Comparison of ENCODE assay signal across 1 cellular context in genomic region chr16:17590711-17591654, GRCh38.
TF ChIP-seq lines count a peak whose summit lies in the region.

No MANE protein-coding gene starts in this region.

TF ChIP-seq in K562, 482 proteins besides CTCF, POLR2A, EP300 and RAD21 (continued from another document and continues in another):
- TF ChIP-seq ZNF583 (CRISPR knock-in tag; IDR thresholded peaks at IDR 0.05) = peak; percentile 95
- no peak for TF ChIP-seq HSF4 (CRISPR knock-in tag; IDR thresholded peaks at IDR 0.05; ENCODE audit: borderline replicate concordance)
- TF ChIP-seq ZBTB34 (CRISPR knock-in tag; IDR thresholded peaks at IDR 0.05) = no peak
- no peak for TF ChIP-seq ZNF511 (CRISPR knock-in tag; IDR thresholded peaks at IDR 0.05)
- no peak for TF ChIP-seq NR1H2 (CRISPR knock-in tag; IDR thresholded peaks at IDR 0.05)
- TF ChIP-seq FOXJ3 (CRISPR knock-in tag; IDR thresholded peaks at IDR 0.05) = no peak
- peak; percentile 98 for TF ChIP-seq HIVEP1 (CRISPR knock-in tag; IDR thresholded peaks at IDR 0.05)
- TF ChIP-seq, protein P1, sequence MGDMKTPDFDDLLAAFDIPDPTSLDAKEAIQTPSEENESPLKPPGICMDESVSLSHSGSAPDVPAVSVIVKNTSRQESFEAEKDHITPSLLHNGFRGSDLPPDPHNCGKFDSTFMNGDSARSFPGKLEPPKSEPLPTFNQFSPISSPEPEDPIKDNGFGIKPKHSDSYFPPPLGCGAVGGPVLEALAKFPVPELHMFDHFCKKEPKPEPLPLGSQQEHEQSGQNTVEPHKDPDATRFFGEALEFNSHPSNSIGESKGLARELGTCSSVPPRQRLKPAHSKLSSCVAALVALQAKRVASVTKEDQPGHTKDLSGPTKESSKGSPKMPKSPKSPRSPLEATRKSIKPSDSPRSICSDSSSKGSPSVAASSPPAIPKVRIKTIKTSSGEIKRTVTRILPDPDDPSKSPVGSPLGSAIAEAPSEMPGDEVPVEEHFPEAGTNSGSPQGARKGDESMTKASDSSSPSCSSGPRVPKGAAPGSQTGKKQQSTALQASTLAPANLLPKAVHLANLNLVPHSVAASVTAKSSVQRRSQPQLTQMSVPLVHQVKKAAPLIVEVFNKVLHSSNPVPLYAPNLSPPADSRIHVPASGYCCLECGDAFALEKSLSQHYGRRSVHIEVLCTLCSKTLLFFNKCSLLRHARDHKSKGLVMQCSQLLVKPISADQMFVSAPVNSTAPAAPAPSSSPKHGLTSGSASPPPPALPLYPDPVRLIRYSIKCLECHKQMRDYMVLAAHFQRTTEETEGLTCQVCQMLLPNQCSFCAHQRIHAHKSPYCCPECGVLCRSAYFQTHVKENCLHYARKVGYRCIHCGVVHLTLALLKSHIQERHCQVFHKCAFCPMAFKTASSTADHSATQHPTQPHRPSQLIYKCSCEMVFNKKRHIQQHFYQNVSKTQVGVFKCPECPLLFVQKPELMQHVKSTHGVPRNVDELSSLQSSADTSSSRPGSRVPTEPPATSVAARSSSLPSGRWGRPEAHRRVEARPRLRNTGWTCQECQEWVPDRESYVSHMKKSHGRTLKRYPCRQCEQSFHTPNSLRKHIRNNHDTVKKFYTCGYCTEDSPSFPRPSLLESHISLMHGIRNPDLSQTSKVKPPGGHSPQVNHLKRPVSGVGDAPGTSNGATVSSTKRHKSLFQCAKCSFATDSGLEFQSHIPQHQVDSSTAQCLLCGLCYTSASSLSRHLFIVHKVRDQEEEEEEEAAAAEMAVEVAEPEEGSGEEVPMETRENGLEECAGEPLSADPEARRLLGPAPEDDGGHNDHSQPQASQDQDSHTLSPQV (IDR thresholded peaks at IDR 0.05) = peak; percentile 87
- TF ChIP-seq, protein P2, sequence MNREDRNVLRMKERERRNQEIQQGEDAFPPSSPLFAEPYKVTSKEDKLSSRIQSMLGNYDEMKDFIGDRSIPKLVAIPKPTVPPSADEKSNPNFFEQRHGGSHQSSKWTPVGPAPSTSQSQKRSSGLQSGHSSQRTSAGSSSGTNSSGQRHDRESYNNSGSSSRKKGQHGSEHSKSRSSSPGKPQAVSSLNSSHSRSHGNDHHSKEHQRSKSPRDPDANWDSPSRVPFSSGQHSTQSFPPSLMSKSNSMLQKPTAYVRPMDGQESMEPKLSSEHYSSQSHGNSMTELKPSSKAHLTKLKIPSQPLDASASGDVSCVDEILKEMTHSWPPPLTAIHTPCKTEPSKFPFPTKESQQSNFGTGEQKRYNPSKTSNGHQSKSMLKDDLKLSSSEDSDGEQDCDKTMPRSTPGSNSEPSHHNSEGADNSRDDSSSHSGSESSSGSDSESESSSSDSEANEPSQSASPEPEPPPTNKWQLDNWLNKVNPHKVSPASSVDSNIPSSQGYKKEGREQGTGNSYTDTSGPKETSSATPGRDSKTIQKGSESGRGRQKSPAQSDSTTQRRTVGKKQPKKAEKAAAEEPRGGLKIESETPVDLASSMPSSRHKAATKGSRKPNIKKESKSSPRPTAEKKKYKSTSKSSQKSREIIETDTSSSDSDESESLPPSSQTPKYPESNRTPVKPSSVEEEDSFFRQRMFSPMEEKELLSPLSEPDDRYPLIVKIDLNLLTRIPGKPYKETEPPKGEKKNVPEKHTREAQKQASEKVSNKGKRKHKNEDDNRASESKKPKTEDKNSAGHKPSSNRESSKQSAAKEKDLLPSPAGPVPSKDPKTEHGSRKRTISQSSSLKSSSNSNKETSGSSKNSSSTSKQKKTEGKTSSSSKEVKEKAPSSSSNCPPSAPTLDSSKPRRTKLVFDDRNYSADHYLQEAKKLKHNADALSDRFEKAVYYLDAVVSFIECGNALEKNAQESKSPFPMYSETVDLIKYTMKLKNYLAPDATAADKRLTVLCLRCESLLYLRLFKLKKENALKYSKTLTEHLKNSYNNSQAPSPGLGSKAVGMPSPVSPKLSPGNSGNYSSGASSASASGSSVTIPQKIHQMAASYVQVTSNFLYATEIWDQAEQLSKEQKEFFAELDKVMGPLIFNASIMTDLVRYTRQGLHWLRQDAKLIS (CRISPR knock-in tag; IDR thresholded peaks at IDR 0.05) = no peak
- no peak for TF ChIP-seq DACH1 (IDR thresholded peaks at IDR 0.05; ENCODE audit: partially characterized antibody)
- TF ChIP-seq TRIM24 (IDR thresholded peaks at IDR 0.05) = no peak
- TF ChIP-seq MYBL2 (IDR thresholded peaks at IDR 0.05; ENCODE audit: low read depth) = no peak
- TF ChIP-seq MYBL2 (CRISPR knock-in tag; IDR thresholded peaks at IDR 0.05; ENCODE audit: borderline replicate concordance) = no peak
- peak; percentile 90 for TF ChIP-seq HBP1 (CRISPR knock-in tag; IDR thresholded peaks at IDR 0.05)
- TF ChIP-seq ZNF217 (CRISPR knock-in tag; IDR thresholded peaks at IDR 0.05) = no peak
- peak; percentile 22; the same call in 1 of the 2 replicates for TF ChIP-seq CXXC5 (CRISPR knock-in tag; IDR thresholded peaks at IDR 0.05)
- TF ChIP-seq SRSF9 (IDR thresholded peaks at IDR 0.05; ENCODE audit: borderline replicate concordance, low read depth, low read length) = no peak
- TF ChIP-seq ZNF436 (CRISPR knock-in tag; IDR thresholded peaks at IDR 0.05) = no peak
- TF ChIP-seq MBD1 (CRISPR knock-in tag; IDR thresholded peaks at IDR 0.05) = no peak
- TF ChIP-seq, protein P3, sequence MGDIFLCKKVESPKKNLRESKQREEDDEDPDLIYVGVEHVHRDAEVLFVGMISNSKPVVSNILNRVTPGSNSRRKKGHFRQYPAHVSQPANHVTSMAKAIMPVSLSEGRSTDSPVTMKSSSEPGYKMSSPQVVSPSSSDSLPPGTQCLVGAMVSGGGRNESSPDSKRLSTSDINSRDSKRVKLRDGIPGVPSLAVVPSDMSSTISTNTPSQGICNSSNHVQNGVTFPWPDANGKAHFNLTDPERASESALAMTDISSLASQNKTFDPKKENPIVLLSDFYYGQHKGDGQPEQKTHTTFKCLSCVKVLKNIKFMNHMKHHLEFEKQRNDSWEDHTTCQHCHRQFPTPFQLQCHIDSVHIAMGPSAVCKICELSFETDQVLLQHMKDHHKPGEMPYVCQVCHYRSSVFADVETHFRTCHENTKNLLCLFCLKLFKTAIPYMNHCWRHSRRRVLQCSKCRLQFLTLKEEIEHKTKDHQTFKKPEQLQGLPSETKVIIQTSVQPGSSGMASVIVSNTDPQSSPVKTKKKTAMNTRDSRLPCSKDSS (IDR thresholded peaks at IDR 0.05; ENCODE audit: low read depth, partially characterized antibody) = no peak
- peak; percentile 93 for TF ChIP-seq ZNF668 (CRISPR knock-in tag; IDR thresholded peaks at IDR 0.05)
- no peak for TF ChIP-seq LARP7 (IDR thresholded peaks at IDR 0.05)
- no peak for TF ChIP-seq SMARCE1 (IDR thresholded peaks at IDR 0.05)
- TF ChIP-seq, protein P4, sequence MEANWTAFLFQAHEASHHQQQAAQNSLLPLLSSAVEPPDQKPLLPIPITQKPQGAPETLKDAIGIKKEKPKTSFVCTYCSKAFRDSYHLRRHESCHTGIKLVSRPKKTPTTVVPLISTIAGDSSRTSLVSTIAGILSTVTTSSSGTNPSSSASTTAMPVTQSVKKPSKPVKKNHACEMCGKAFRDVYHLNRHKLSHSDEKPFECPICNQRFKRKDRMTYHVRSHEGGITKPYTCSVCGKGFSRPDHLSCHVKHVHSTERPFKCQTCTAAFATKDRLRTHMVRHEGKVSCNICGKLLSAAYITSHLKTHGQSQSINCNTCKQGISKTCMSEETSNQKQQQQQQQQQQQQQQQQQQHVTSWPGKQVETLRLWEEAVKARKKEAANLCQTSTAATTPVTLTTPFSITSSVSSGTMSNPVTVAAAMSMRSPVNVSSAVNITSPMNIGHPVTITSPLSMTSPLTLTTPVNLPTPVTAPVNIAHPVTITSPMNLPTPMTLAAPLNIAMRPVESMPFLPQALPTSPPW (CRISPR knock-in tag; IDR thresholded peaks at IDR 0.05) = peak; percentile 26; the same call in 1 of the 2 replicates
- TF ChIP-seq, protein P5, sequence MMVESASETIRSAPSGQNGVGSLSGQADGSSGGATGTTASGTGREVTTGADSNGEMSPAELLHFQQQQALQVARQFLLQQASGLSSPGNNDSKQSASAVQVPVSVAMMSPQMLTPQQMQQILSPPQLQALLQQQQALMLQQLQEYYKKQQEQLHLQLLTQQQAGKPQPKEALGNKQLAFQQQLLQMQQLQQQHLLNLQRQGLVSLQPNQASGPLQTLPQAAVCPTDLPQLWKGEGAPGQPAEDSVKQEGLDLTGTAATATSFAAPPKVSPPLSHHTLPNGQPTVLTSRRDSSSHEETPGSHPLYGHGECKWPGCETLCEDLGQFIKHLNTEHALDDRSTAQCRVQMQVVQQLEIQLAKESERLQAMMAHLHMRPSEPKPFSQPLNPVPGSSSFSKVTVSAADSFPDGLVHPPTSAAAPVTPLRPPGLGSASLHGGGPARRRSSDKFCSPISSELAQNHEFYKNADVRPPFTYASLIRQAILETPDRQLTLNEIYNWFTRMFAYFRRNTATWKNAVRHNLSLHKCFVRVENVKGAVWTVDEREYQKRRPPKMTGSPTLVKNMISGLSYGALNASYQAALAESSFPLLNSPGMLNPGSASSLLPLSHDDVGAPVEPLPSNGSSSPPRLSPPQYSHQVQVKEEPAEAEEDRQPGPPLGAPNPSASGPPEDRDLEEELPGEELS (CRISPR knock-in tag; IDR thresholded peaks at IDR 0.05; ENCODE audit: borderline replicate concordance) = no peak
- TF ChIP-seq STAG1 (CRISPR knock-in tag; IDR thresholded peaks at IDR 0.05; ENCODE audit: borderline replicate concordance) = no peak
- TF ChIP-seq CHCHD3 (CRISPR knock-in tag; IDR thresholded peaks at IDR 0.05) = no peak
- no peak for TF ChIP-seq THAP12 (CRISPR knock-in tag; IDR thresholded peaks at IDR 0.05)
- TF ChIP-seq, protein P6, sequence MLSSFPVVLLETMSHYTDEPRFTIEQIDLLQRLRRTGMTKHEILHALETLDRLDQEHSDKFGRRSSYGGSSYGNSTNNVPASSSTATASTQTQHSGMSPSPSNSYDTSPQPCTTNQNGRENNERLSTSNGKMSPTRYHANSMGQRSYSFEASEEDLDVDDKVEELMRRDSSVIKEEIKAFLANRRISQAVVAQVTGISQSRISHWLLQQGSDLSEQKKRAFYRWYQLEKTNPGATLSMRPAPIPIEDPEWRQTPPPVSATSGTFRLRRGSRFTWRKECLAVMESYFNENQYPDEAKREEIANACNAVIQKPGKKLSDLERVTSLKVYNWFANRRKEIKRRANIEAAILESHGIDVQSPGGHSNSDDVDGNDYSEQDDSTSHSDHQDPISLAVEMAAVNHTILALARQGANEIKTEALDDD (IDR thresholded peaks at IDR 0.05) = peak; percentile 51
- TF ChIP-seq NFE2 (IDR thresholded peaks at IDR 0.05; ENCODE audit: low read depth) = no peak
- peak; percentile 74 for TF ChIP-seq DMBX1 (CRISPR knock-in tag; IDR thresholded peaks at IDR 0.05; ENCODE audit: borderline replicate concordance)
- no peak for TF ChIP-seq ETS2 (tag; IDR thresholded peaks at IDR 0.05; ENCODE audit: borderline replicate concordance, poor library complexity, severe bottlenecking)
- TF ChIP-seq RHOXF2B (CRISPR knock-in tag; conservative IDR thresholded peaks at IDR 0.05) = 0 out of 2 replicates have a peak, but pooled peaks have one; percentile 83
